Comparison of ENCODE assay signal across 9 cellular contexts in genomic region chr2:173264603-173265366, GRCh38.
DNase-seq lines count a peak whose midpoint lies in the region; ATAC-seq, FAIRE-seq and TF ChIP-seq lines count a peak whose summit lies in the region.
"Had no signal": no experiment of that assay in that cellular context is flagged by ENCODE, and none has a peak within 500 bp of the region (broad histone marks: within the 10 kb centered on the region; RNA-seq: fewer than 3 reads in every experiment).

No MANE protein-coding gene starts in this region.

- no peaks in the 10 kb centered on the region for H3K9me3 Mint-ChIP-seq in activated T-helper 17 cell treated with anti-CD3 and anti-CD28 coated beads, Interleukin-2, amount 50 U/mL, for 72 hours

- H3K4me1 ChIP-seq in trophoblast cell (ENCODE audit: control insufficient read depth in 1 of 2, insufficient read depth in 2 of 2, low read length in 2 of 2) (no peaks in the 10 kb centered on the region), esophagus muscularis mucosa (no peaks in the 10 kb centered on the region)

- no peak for TF ChIP-seq EP300 in esophagus muscularis mucosa (IDR thresholded peaks at IDR 0.05)

- H3K4me3 ChIP-seq in trophoblast cell (ENCODE audit: low read depth, low read length) (no peak overlapping the region), esophagus muscularis mucosa (no peak overlapping the region)
- H3K4me3 ChIP-seq: cardiac muscle cell had no signal

- peak overlapping the region; percentile 50 for H3K4me3 Mint-ChIP-seq in activated T-helper 17 cell treated with anti-CD3 and anti-CD28 coated beads, Interleukin-2, amount 50 U/mL, for 72 hours

- H3K27me3 Mint-ChIP-seq in activated T-helper 17 cell treated with anti-CD3 and anti-CD28 coated beads, Interleukin-2, amount 50 U/mL, for 72 hours: no peaks in the 10 kb centered on the region

- no peaks in the 10 kb centered on the region for H3K9me3 ChIP-seq in trophoblast cell (ENCODE audit: insufficient read depth, low read depth, low read length)
- H3K9me3 ChIP-seq in esophagus muscularis mucosa: no peaks in the 10 kb centered on the region

- DNase-seq in GM12892 (ENCODE audit: insufficient read length) (peak; percentile 21), trophoblast cell (peak; percentile 1 to 7), NCI-H146 treated with DMSO at 0.1 percent for 48 hours (lab: John Stamatoyannopoulos, UW; ENCODE audit: unreplicated experiment) (no peak), NCI-H526 treated with DMSO at 0.1 percent for 48 hours (lab: John Stamatoyannopoulos, UW) (no peak), esophagus muscularis mucosa (ENCODE audit: extremely low spot score) (no peak)

- H3K36me3 ChIP-seq in trophoblast cell (ENCODE audit: control insufficient read depth in 1 of 2, insufficient read depth in 2 of 2, low read length in 2 of 2): peaks cover 0 to 6% of the 10 kb centered on the region in 2 experiments
- H3K36me3 ChIP-seq in esophagus muscularis mucosa: peaks cover 32 to 68% (median 43%) of the 10 kb centered on the region in 4 donors
- H3K36me3 ChIP-seq: cardiac muscle cell had no signal

- H4K12ac ChIP-seq in trophoblast cell (ENCODE audit: low read depth, low read length): no peak overlapping the region

- no CpG with 5 or more reads among the region's 14 CpGs for WGBS in trophoblast cell (ENCODE audit: extremely low coverage, insufficient coverage, insufficient read length)
- 81% methylated on average over 14 of the region's 14 CpGs for WGBS in esophagus muscularis mucosa

- no peak overlapping the region for H3K14ac ChIP-seq in trophoblast cell (ENCODE audit: low read length)

- ATAC-seq in GM21367 (IDR thresholded peaks at IDR 0.05; ENCODE audit: unreplicated experiment): peak; percentile 95
- ATAC-seq in HG03469 (IDR thresholded peaks at IDR 0.05; ENCODE audit: unreplicated experiment): peak; percentile 89
- ATAC-seq in activated T-helper 17 cell treated with anti-CD3 and anti-CD28 coated beads, Interleukin-2, amount 50 U/mL, for 72 hours (replicated peaks): peak; percentile 89

- H3K4ac ChIP-seq in trophoblast cell (ENCODE audit: low read depth, low read length): no peak overlapping the region

- no peaks in the 10 kb centered on the region for H3K27me3 ChIP-seq in trophoblast cell (ENCODE audit: insufficient read depth, low read length)
- H3K27me3 ChIP-seq in esophagus muscularis mucosa: no peaks in the 10 kb centered on the region
- H3K27me3 ChIP-seq: cardiac muscle cell had no signal

- peaks cover 9% of the 10 kb centered on the region for H3K4me1 Mint-ChIP-seq in activated T-helper 17 cell treated with anti-CD3 and anti-CD28 coated beads, Interleukin-2, amount 50 U/mL, for 72 hours

- H2BK12ac ChIP-seq in trophoblast cell (ENCODE audit: low read length): no peak overlapping the region

- peak; percentile 90 for FAIRE-seq in GM12892 (lab: Jason Lieb, UNC)

- no peak overlapping the region for H2BK5ac ChIP-seq in trophoblast cell (ENCODE audit: low read depth, low read length, poor library complexity)

- no peak overlapping the region for H4K8ac ChIP-seq in trophoblast cell (ENCODE audit: low read depth, low read length)

- H2AFZ ChIP-seq in trophoblast cell (ENCODE audit: insufficient read depth, low read length, poor library complexity): no peak overlapping the region

- H3K23ac ChIP-seq in trophoblast cell (ENCODE audit: low read length): no peak overlapping the region

- no peak overlapping the region for H2AK5ac ChIP-seq in trophoblast cell (ENCODE audit: low read length)

- no peak overlapping the region for H3K4me2 ChIP-seq in trophoblast cell (ENCODE audit: low read length)

- H3K18ac ChIP-seq in trophoblast cell (ENCODE audit: low read length): no peak overlapping the region

- H2BK120ac ChIP-seq in trophoblast cell (ENCODE audit: insufficient read depth, low read length, poor library complexity): no peak overlapping the region

- TF ChIP-seq POLR2A in GM12892 (IDR thresholded peaks at IDR 0.05; ENCODE audit: low read depth, low read length) (no peak), esophagus muscularis mucosa (IDR thresholded peaks at IDR 0.05; ENCODE audit: low read depth) (no peak)

- no peaks in the 10 kb centered on the region for H3K36me3 Mint-ChIP-seq in activated T-helper 17 cell treated with anti-CD3 and anti-CD28 coated beads, Interleukin-2, amount 50 U/mL, for 72 hours (ENCODE audit: low read depth)

- H3K27ac ChIP-seq in trophoblast cell (ENCODE audit: low read depth, low read length) (no peak overlapping the region), esophagus muscularis mucosa (replicated peaks in 1 of 4) (no peak overlapping the region)
- H3K27ac ChIP-seq: cardiac muscle cell had no signal

- no peaks in the 10 kb centered on the region for H3K79me1 ChIP-seq in trophoblast cell (ENCODE audit: low read length)

- no peak overlapping the region for H4K91ac ChIP-seq in trophoblast cell (ENCODE audit: low read depth, low read length)

- intact Hi-C loops in esophagus muscularis mucosa (cut with DNase I): no loop called here

- H3K9ac ChIP-seq in trophoblast cell (ENCODE audit: low read length): peak overlapping the region; percentile 38

- peak overlapping the region; percentile 52 for H3K27ac Mint-ChIP-seq in activated T-helper 17 cell treated with anti-CD3 and anti-CD28 coated beads, Interleukin-2, amount 50 U/mL, for 72 hours

- H3K79me2 ChIP-seq in trophoblast cell (ENCODE audit: control insufficient read depth, insufficient read depth, low read length, poor library complexity): no peaks in the 10 kb centered on the region

- no peak for TF ChIP-seq CTCF in esophagus muscularis mucosa (IDR thresholded peaks at IDR 0.05)

Comparison
In these comparisons a context has a peak if more than half of its experiments do, and no peak if none do; other contexts are left out.
1. DNase-seq: peak in GM12892 (single experiment) and trophoblast cell (2 of 2); none in NCI-H146 treated with DMSO at 0.1 percent for 48 hours (single experiment), NCI-H526 treated with DMSO at 0.1 percent for 48 hours (single experiment) and esophagus muscularis mucosa (single experiment).
2. Peak in every context shown above with its lines, with median percentiles within 50 percentile points of each other: ATAC-seq.